22 cellular contexts compared by ENCODE assay signal in the genomic region with DNA sequence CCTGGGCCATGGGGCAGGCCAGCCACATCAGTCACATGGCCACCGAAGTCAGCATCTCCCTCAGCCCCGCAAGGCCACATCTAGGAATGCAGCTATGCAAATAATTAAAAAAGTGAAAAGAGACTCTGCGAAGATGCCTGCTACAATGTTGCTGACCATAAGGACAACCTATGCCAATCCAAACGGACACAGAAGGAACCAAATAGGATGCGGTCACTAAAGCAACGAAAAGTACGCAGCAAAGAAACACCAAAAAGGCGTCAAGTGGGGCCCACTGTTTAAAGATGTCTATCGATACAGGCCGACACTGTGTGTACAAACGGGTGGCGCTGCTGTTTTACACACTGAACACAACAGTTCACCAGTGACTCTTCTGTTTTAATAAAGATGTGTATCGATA. TPM values are rescaled to one million over a fixed set of nuclear protein-coding genes. Genes with fewer than 3 reads are reported as not detected.
DNase-seq lines count a peak whose midpoint lies in the region; ATAC-seq, FAIRE-seq and TF ChIP-seq lines count a peak whose summit lies in the region.
"Had no signal": no experiment of that assay in that cellular context is flagged by ENCODE, and none has a peak within 500 bp of the region (broad histone marks: within the 10 kb centered on the region; RNA-seq: fewer than 3 reads in every experiment).

No MANE protein-coding gene starts in this region.

- POLR2A ChIA-PET in HepG2 (lab: Yijun Ruan, JAX): no interaction called here

- H3K9me3 Mint-ChIP-seq in endothelial cell (ENCODE audit: unreplicated experiment): no peaks in the 10 kb centered on the region
- H3K9me3 Mint-ChIP-seq: CD4-positive, alpha-beta T cell; CD8-positive, alpha-beta memory T cell had no signal

- H3K27ac Mint-ChIP-seq in endothelial cell (ENCODE audit: unreplicated experiment): peak overlapping the region; percentile 13
- H3K27ac Mint-ChIP-seq: CD4-positive, alpha-beta T cell; CD8-positive, alpha-beta memory T cell had no signal

- H4K20me1 ChIP-seq in HepG2 (ENCODE audit: insufficient read depth, low read length): peaks cover 8% of the 10 kb centered on the region

- H3K79me2 ChIP-seq in HepG2 (ENCODE audit: insufficient read depth, low read length): no peaks in the 10 kb centered on the region

- H3K4me3 Mint-ChIP-seq in endothelial cell (ENCODE audit: unreplicated experiment): no peak overlapping the region
- H3K4me3 Mint-ChIP-seq: CD14-positive monocyte; CD4-positive, alpha-beta T cell; CD8-positive, alpha-beta memory T cell had no signal

- TF ChIP-seq RAD21 in HepG2 (CRISPR knock-in tag; IDR thresholded peaks at IDR 0.05): no peak

- H3K4me1 ChIP-seq in HepG2 (ENCODE audit: insufficient read depth, low read length) (no peaks in the 10 kb centered on the region), right lobe of liver (no peaks in the 10 kb centered on the region), aorta (ENCODE audit: control insufficient read depth in 1 of 2, insufficient read depth in 2 of 2, low read length in 2 of 2) (no peaks in the 10 kb centered on the region)
- H3K4me1 ChIP-seq: BE2C had no signal

- H3K9me3 ChIP-seq in HepG2 (ENCODE audit: low read length) (no peaks in the 10 kb centered on the region), right lobe of liver (no peaks in the 10 kb centered on the region), aorta (ENCODE audit: control insufficient read depth, low read length) (no peaks in the 10 kb centered on the region)
- H3K9me3 ChIP-seq: BE2C; BLaER1 treated with 17β-estradiol and CSF1 and Interleukin-3, amounts not matched to agents 10 nM and 100 nM had no signal

- no peaks in the 10 kb centered on the region for H3K4me1 Mint-ChIP-seq in endothelial cell (ENCODE audit: unreplicated experiment)

- H3K4me3 ChIP-seq in HepG2 (replicated peaks in 1 of 3; ENCODE audit: insufficient read depth in 1 of 3, low read depth in 2 of 3, low read length in 3 of 3): no peak overlapping the region
- no peak overlapping the region for H3K4me3 ChIP-seq in right lobe of liver
- H3K4me3 ChIP-seq in aorta (ENCODE audit: low read length in 2 of 2): no peak overlapping the region
- H3K4me3 ChIP-seq: BLaER1 treated with 17β-estradiol and CSF1 and Interleukin-3, amounts not matched to agents 10 nM and 100 nM had no signal

- ATAC-seq in HepG2 (no peak), right lobe of liver (no peak), aorta (ENCODE audit: low FRiP score) (no peak)

- H2AFZ ChIP-seq in HepG2 (ENCODE audit: low read length): no peak overlapping the region

- in situ Hi-C loops in HepG2 (cut with HindIII; ENCODE audit: extremely low pct_ligation_motif_present, low pct_unique_long_range_greater_than_20kb): no loop called here

- H3K27me3 Mint-ChIP-seq in endothelial cell (ENCODE audit: unreplicated experiment): peaks cover 13% of the 10 kb centered on the region
- H3K27me3 Mint-ChIP-seq: CD4-positive, alpha-beta T cell; CD8-positive, alpha-beta memory T cell had no signal

- DNase-seq in HepG2 (ENCODE audit: low spot score) (no peak), right lobe of liver (no peak), endothelial cell (ENCODE audit: low spot score) (no peak), urothelium cell line (ENCODE audit: low spot score) (no peak), aorta (no peak), H54 (ENCODE audit: insufficient read length, low spot score) (no peak)
- DNase-seq: AML-193; BE2C; CD4-positive, alpha-beta T cell; CD8-positive, alpha-beta memory T cell; DMS53; DMS79 treated with DMSO at 0.1 percent for 48 hours; GF-D8; GOT3; H7; HCEC 1CT had no signal

- WGBS in HepG2 (ENCODE audit: low lambda C conversion rate): 97% methylated on average over 13 of the region's 13 CpGs
- 89% methylated on average over 13 of the region's 13 CpGs for WGBS in right lobe of liver (ENCODE audit: insufficient coverage, low coverage, low lambda C conversion rate, missing lambda C conversion rate)
- 94 to 95% methylated on average over 13 of the region's 13 CpGs for WGBS in aorta, 2 donors

- CTCF ChIA-PET in HepG2 (lab: Yijun Ruan, JAX; ENCODE audit: low intra/inter-chr PET ratio, low total read pairs): interaction anchor here (1.3 to 3.7 kb wide), 2 partner anchors 126 to 148 kb away, joined by 4 to 46 read pairs; no protein-coding TSS in a partner anchor

- TF ChIP-seq CTCF in HepG2 (CRISPR knock-in tag; IDR thresholded peaks at IDR 0.05) (no peak), right lobe of liver (IDR thresholded peaks at IDR 0.05) (no peak), endothelial cell (IDR thresholded peaks at IDR 0.05; ENCODE audit: unreplicated experiment) (no peak)

- no peak overlapping the region for H3K27ac ChIP-seq in HepG2 (ENCODE audit: extremely low read length, insufficient read depth, low read length)
- no peak overlapping the region for H3K27ac ChIP-seq in right lobe of liver
- H3K27ac ChIP-seq in aorta (ENCODE audit: low read depth in 1 of 2, low read length in 2 of 2): no peak overlapping the region
- H3K27ac ChIP-seq: 22Rv1; BLaER1 treated with 17β-estradiol and CSF1 and Interleukin-3, amounts not matched to agents 10 nM and 100 nM had no signal

- BruUV-seq in HepG2 (replicated peaks; lab: Mats Ljungman, UMichigan): no TSS peak

- intact Hi-C loops in HepG2 (cut with micrococcal nuclease; ENCODE audit: unreplicated experiment) (no loop called here), right lobe of liver (cut with DNase I) (no loop called here), aorta (cut with DNase I) (no loop called here)

- TF ChIP-seq POLR2A in HepG2 (IDR thresholded peaks at IDR 0.05; ENCODE audit: insufficient read depth in 1 of 2, low read depth in 2 of 2, low read length in 2 of 2) (no peak), right lobe of liver (IDR thresholded peaks at IDR 0.05) (no peak), H54 (IDR thresholded peaks at IDR 0.05; ENCODE audit: low read depth, low read length) (no peak)

- no peak overlapping the region for H3K9ac ChIP-seq in HepG2 (ENCODE audit: insufficient read depth, low read depth, low read length)

- H3K36me3 ChIP-seq in HepG2 (replicated peaks in 1 of 2; ENCODE audit: control insufficient read depth in 1 of 2, insufficient read depth in 2 of 2, low read length in 2 of 2) (peaks cover 73 to 97% of the 10 kb centered on the region in 2 experiments), right lobe of liver (peaks cover 0 to 49% (median 27%) of the 10 kb centered on the region in 4 donors), aorta (ENCODE audit: control insufficient read depth in 1 of 2, insufficient read depth in 2 of 2, low read length in 1 of 2) (peaks cover 0 to 3% of the 10 kb centered on the region in 2 donors)

- FAIRE-seq in HepG2 (lab: Jason Lieb, UNC): no peak
- FAIRE-seq in urothelium cell line (lab: Jason Lieb, UNC): peak; percentile 44
- no peak for FAIRE-seq in H54 (lab: Jason Lieb, UNC)
- FAIRE-seq: A204.1, GM12891, GM18507 had no signal

- peaks cover 38% of the 10 kb centered on the region for H3K36me3 Mint-ChIP-seq in endothelial cell (ENCODE audit: low read depth, unreplicated experiment)

- no peak for TF ChIP-seq EP300 in HepG2 (IDR thresholded peaks at IDR 0.05; ENCODE audit: low read depth in 2 of 2, low read length in 2 of 2)
- TF ChIP-seq EP300 in HepG2 (CRISPR knock-in tag; IDR thresholded peaks at IDR 0.05; ENCODE audit: borderline replicate concordance): no peak

- H3K4me2 ChIP-seq in HepG2 (ENCODE audit: low read depth, low read length): no peak overlapping the region
- H3K4me2 ChIP-seq: BLaER1 treated with 17β-estradiol and CSF1 and Interleukin-3, amounts not matched to agents 10 nM and 100 nM had no signal

- H3K27me3 ChIP-seq in HepG2 (ENCODE audit: control insufficient read depth in 1 of 2, insufficient read depth in 2 of 2, low read length in 2 of 2): no peaks in the 10 kb centered on the region
- no peaks in the 10 kb centered on the region for H3K27me3 ChIP-seq in right lobe of liver
- H3K27me3 ChIP-seq in aorta (ENCODE audit: control insufficient read depth in 1 of 2, insufficient read depth in 2 of 2, low read length in 1 of 2): no peaks in the 10 kb centered on the region
- H3K27me3 ChIP-seq: BE2C; BLaER1 treated with 17β-estradiol and CSF1 and Interleukin-3, amounts not matched to agents 10 nM and 100 nM had no signal

RNA-seq across cellular contexts. Expression of a gene that starts 56.4 kb away (rescaled TPM):
- total RNA-seq in HepG2 (2016; rRNA removed; fragmentation: Illumina TruSeq; extraction: Trizol) (12.0 and 12.2 TPM in 2 replicates), right lobe of liver (10 to 100 TPM in 4 of 6 experiments, 1 to 10 TPM in 2; 9.0 to 13.0 (median 11.3) TPM), endothelial cell (ENCODE audit: unreplicated experiment) (14.2 TPM), aorta (10 to 100 TPM; 13.2 to 19.5 TPM)
- total RNA-seq in HepG2 (2016; cell fraction: cytosol; rRNA removed; fragmentation: Illumina TruSeq; extraction: Trizol; ENCODE audit: low read depth): 13.2 and 13.9 TPM in 2 replicates
- total RNA-seq in HepG2 (2016; cell fraction: insoluble cytoplasmic fraction; rRNA removed; fragmentation: Illumina TruSeq; extraction: Trizol): 10.5 and 10.7 TPM in 2 replicates
- 14.0 and 18.0 TPM in 2 replicates for total RNA-seq in HepG2 (2016; cell fraction: membrane; rRNA removed; fragmentation: Illumina TruSeq; extraction: Trizol)
- 14.1 and 16.1 TPM in 2 replicates for total RNA-seq in HepG2 (2016; cell fraction: nucleus; rRNA removed; fragmentation: Illumina TruSeq; extraction: Trizol)
- polyA plus RNA-seq in HepG2 (2011; rRNA removed) (5.9 and 6.6 TPM in 2 replicates), aorta (1 to 10 TPM; 2.5 to 4.7 TPM)
- polyA plus RNA-seq in HepG2 (2011; cell fraction: cytosol; rRNA removed): 5.5 and 6.6 TPM in 2 replicates
- 27.0 and 32.1 TPM in 2 replicates for polyA plus RNA-seq in HepG2 (2011; cell fraction: nucleus; rRNA removed)
- polyA plus RNA-seq in HepG2 (2012): 18.4 and 21.6 TPM in 2 replicates
- polyA plus RNA-seq in HepG2 (2016; cell fraction: cytosol; fragmentation: Illumina TruSeq; extraction: Trizol; ENCODE audit: low read depth): 2.0 and 2.2 TPM in 2 replicates
- 19.2 and 31.8 TPM in 2 replicates for polyA plus RNA-seq in HepG2 (2016; cell fraction: insoluble cytoplasmic fraction; fragmentation: Illumina TruSeq; extraction: Trizol; ENCODE audit: low read depth)
- 8.0 and 10.2 TPM in 2 replicates for polyA plus RNA-seq in HepG2 (2016; cell fraction: membrane; fragmentation: Illumina TruSeq; extraction: Trizol; ENCODE audit: low read depth)
- polyA plus RNA-seq in HepG2 (2016; cell fraction: nucleus; fragmentation: Illumina TruSeq; extraction: Trizol; ENCODE audit: insufficient read depth, low read depth): 44.2 and 48.9 TPM in 2 replicates
- 9.9 and 36.8 TPM in 2 replicates for polyA minus RNA-seq in HepG2 (2011; rRNA and poly(A)+ RNA removed; ENCODE audit: low replicate concordance)
- 21.1 and 21.8 TPM in 2 replicates for polyA minus RNA-seq in HepG2 (2011; cell fraction: cytosol; rRNA and poly(A)+ RNA removed)
- 21.1 and 25.4 TPM in 2 replicates for polyA minus RNA-seq in HepG2 (2011; cell fraction: nucleus; rRNA and poly(A)+ RNA removed)
